In genomic region chr16:2856061-2856670, GRCh38 we compare ENCODE assay signal across 11 cellular contexts. TPM values are rescaled to one million over a fixed set of nuclear protein-coding genes. Genes with fewer than 3 reads are reported as not detected.
DNase-seq lines count a peak whose midpoint lies in the region; ATAC-seq and TF ChIP-seq lines count a peak whose summit lies in the region.
"Had no signal": no experiment of that assay in that cellular context is flagged by ENCODE, and none has a peak within 500 bp of the region (broad histone marks: within the 10 kb centered on the region; RNA-seq: fewer than 3 reads in every experiment).

No MANE protein-coding gene starts in this region.

- H3K27me3 Mint-ChIP-seq in activated T-cell treated with anti-CD3 and anti-CD28 coated beads, Interleukin-2, amount 50 U/mL, for 24 hours, result peaks cover 16% of the 10 kb centered on the region

- TF ChIP-seq CTCF in IMR-90 (conservative IDR thresholded peaks at IDR 0.05; ENCODE audit: low read depth, low read length) (no peak), mammary epithelial cell (conservative IDR thresholded peaks at IDR 0.05 in 1 of 2, IDR thresholded peaks at IDR 0.05 in 1 of 2; ENCODE audit: extremely low read depth in 1 of 2, insufficient read depth in 1 of 2, low read depth in 1 of 2, low read length in 2 of 2) (no peak)

- no peak overlapping the region for H3K18ac ChIP-seq in IMR-90 (ENCODE audit: low read depth, low read length)

- 82% methylated on average over 13 of the region's 14 CpGs; no CpG with 5 or more reads in 1 of the 2 experiments for WGBS in IMR-90 (ENCODE audit: extremely low coverage in 2 of 2, insufficient read length in 1 of 2), 2 experiments
- WGBS in mammary epithelial cell (ENCODE audit: low coverage, missing lambda C conversion rate), result 98% methylated on average over 7 of the region's 14 CpGs

- no peak overlapping the region for H3K27ac Mint-ChIP-seq in activated T-cell treated with anti-CD3 and anti-CD28 coated beads, Interleukin-2, amount 50 U/mL, for 24 hours
- H3K27ac Mint-ChIP-seq: activated CD8-positive, alpha-beta memory T cell treated with anti-CD3 and anti-CD28 coated beads, Interleukin-2, amount 10 ng/mL, durations not matched to agents 7 days and 5 days had no signal

- H3K9me1 ChIP-seq in IMR-90 (ENCODE audit: insufficient read depth, low read length), result no peaks in the 10 kb centered on the region

- H3K4me1 ChIP-seq in IMR-90 (ENCODE audit: control insufficient read depth, insufficient read depth, low read length) (0 out of 2 replicates have a peak, but pooled peaks cover 2% of the 10 kb centered on the region), mammary epithelial cell (ENCODE audit: insufficient read depth, low read length) (peaks cover 36% of the 10 kb centered on the region)

- no peak overlapping the region for H2BK120ac ChIP-seq in IMR-90 (ENCODE audit: low read depth, low read length)

- no peak overlapping the region for H4K8ac ChIP-seq in IMR-90 (ENCODE audit: low read depth in 2 of 2, low read length in 2 of 2)

- no peak overlapping the region for H2AFZ ChIP-seq in IMR-90 (replicated peaks; ENCODE audit: low read length, poor library complexity)
- no peak overlapping the region for H2AFZ ChIP-seq in mammary epithelial cell (ENCODE audit: low read depth, low read length)

- no peak overlapping the region for H2BK20ac ChIP-seq in IMR-90 (ENCODE audit: low read depth, low read length)

- no peak overlapping the region for H3K27ac ChIP-seq in IMR-90 (ENCODE audit: insufficient read depth, low read length)
- H3K27ac ChIP-seq in mammary epithelial cell (ENCODE audit: insufficient read depth, low read depth, low read length), result no peak overlapping the region
- H3K27ac ChIP-seq: heart right ventricle had no signal

- H3K36me3 ChIP-seq in IMR-90 (ENCODE audit: control insufficient read depth, insufficient read depth, low read length), result no peaks in the 10 kb centered on the region
- no peaks in the 10 kb centered on the region for H3K36me3 ChIP-seq in mammary epithelial cell (ENCODE audit: insufficient read depth, low read length)
- H3K36me3 ChIP-seq: heart right ventricle had no signal

- H3K4me2 ChIP-seq in IMR-90 (ENCODE audit: low read depth, low read length) (no peak overlapping the region), mammary epithelial cell (ENCODE audit: insufficient read depth, low read depth, low read length) (no peak overlapping the region)

- no peaks in the 10 kb centered on the region for H3K79me2 ChIP-seq in mammary epithelial cell (ENCODE audit: insufficient read depth, low read length)

- dilution Hi-C loops in IMR-90 (cut with HindIII; ENCODE audit: low sequenced_read_pairs, unreplicated experiment) (no loop called here), mammary epithelial cell (cut with HindIII; ENCODE audit: low sequenced_read_pairs) (no loop called here)

- CTCF ChIA-PET in IMR-90 (lab: Yijun Ruan, JAX) (no interaction called here), mammary epithelial cell (lab: Charles Lee; ENCODE audit: low non-redundant PET) (no interaction called here)

- peaks cover 9% of the 10 kb centered on the region for H3K9me3 Mint-ChIP-seq in activated T-cell treated with anti-CD3 and anti-CD28 coated beads, Interleukin-2, amount 50 U/mL, for 24 hours

- no peak overlapping the region for H3K56ac ChIP-seq in IMR-90 (ENCODE audit: extremely low read depth, insufficient read depth, low read length)

- ATAC-seq in IMR-90 (ENCODE audit: low read depth) (peak; percentile 60; the same call in 1 of the 2 replicates), GM19035 (IDR thresholded peaks at IDR 0.05; ENCODE audit: unreplicated experiment) (no peak)
- ATAC-seq: activated CD8-positive, alpha-beta memory T cell treated with anti-CD3 and anti-CD28 coated beads, Interleukin-2, amount 10 ng/mL, durations not matched to agents 7 days and 5 days; heart right ventricle had no signal

- TF ChIP-seq POLR2A in IMR-90 (IDR thresholded peaks at IDR 0.05; ENCODE audit: low read depth, low read length), result no peak

- H2BK15ac ChIP-seq in IMR-90 (ENCODE audit: low read depth, low read length), result no peak overlapping the region

- H4K91ac ChIP-seq in IMR-90 (ENCODE audit: insufficient read depth, low read depth, low read length), result no peak overlapping the region

- no peaks in the 10 kb centered on the region for H3K79me1 ChIP-seq in IMR-90 (ENCODE audit: low read depth in 1 of 2, low read length in 2 of 2)

- BruUV-seq in IMR-90 (replicated peaks; lab: Mats Ljungman, UMichigan) (no TSS peak), mammary epithelial cell (replicated peaks; lab: Mats Ljungman, UMichigan) (no TSS peak)

- H4K20me1 ChIP-seq in IMR-90 (ENCODE audit: insufficient read depth, low read length) (no peaks in the 10 kb centered on the region), mammary epithelial cell (ENCODE audit: insufficient read depth, low read length) (no peaks in the 10 kb centered on the region)

- peaks cover 21% of the 10 kb centered on the region for H3K27me3 ChIP-seq in IMR-90 (ENCODE audit: control insufficient read depth, insufficient read depth, low read length)
- H3K27me3 ChIP-seq in mammary epithelial cell (ENCODE audit: insufficient read depth, low read length), result no peaks in the 10 kb centered on the region

- H3K4me3 ChIP-seq in IMR-90 (ENCODE audit: insufficient read depth, low read depth, low read length), result no peak overlapping the region
- no peak overlapping the region for H3K4me3 ChIP-seq in mammary epithelial cell (replicated peaks in 1 of 3; ENCODE audit: insufficient read depth in 1 of 3, low read depth in 2 of 3, low read length in 3 of 3)
- H3K4me3 ChIP-seq: heart right ventricle had no signal

- no peak overlapping the region for H2AK9ac ChIP-seq in IMR-90 (replicated peaks; ENCODE audit: low read depth, low read length, poor library complexity)

- in situ Hi-C loops in IMR-90 (cut with MboI; ENCODE audit: low sequenced_read_pairs), result no loop called here
- in situ Hi-C loops in mammary epithelial cell (cut with MboI; ENCODE audit: low sequenced_read_pairs in 2 of 2), result no loop called here

- peaks cover 7% of the 10 kb centered on the region for H3K4me1 Mint-ChIP-seq in activated T-cell treated with anti-CD3 and anti-CD28 coated beads, Interleukin-2, amount 50 U/mL, for 24 hours (ENCODE audit: low read depth)

- POLR2A ChIA-PET in IMR-90 (lab: Charles Lee; ENCODE audit: unreplicated experiment), result no interaction called here

- peaks cover 13% of the 10 kb centered on the region for H3K9me3 ChIP-seq in IMR-90 (ENCODE audit: control insufficient read depth, insufficient read depth, low read length)
- H3K9me3 ChIP-seq in mammary epithelial cell (replicated peaks; ENCODE audit: insufficient read depth, low read length), result no peaks in the 10 kb centered on the region

- H3K14ac ChIP-seq in IMR-90 (replicated peaks; ENCODE audit: low read depth, low read length), result no peak overlapping the region

- no peak overlapping the region for H2BK5ac ChIP-seq in IMR-90 (ENCODE audit: low read depth, low read length, poor library complexity, severe bottlenecking)

- DNase-seq in activated T-cell treated with anti-CD3 and anti-CD28 coated beads, Interleukin-2, amount 50 U/mL, for 24 hours, result peak; percentile 62
- DNase-seq in activated T-cell treated with anti-CD3 and anti-CD28 coated beads for 4 hours, result no peak
- no peak for DNase-seq in IMR-90
- DNase-seq in mammary epithelial cell, result peak; percentile 25
- DNase-seq in stimulated activated CD4-positive, alpha-beta T cell treated with anti-CD3 and anti-CD28 coated beads, Interleukin-2, amount 100 ng/mL, for 48 hours, result peak; percentile 36 to 44
- DNase-seq in NOMO-1 (lab: John Stamatoyannopoulos, UW; ENCODE audit: unreplicated experiment in 2 of 2), result no peak
- no peak for DNase-seq in pons (ENCODE audit: low spot score)
- DNase-seq: activated CD8-positive, alpha-beta memory T cell treated with anti-CD3 and anti-CD28 coated beads, Interleukin-2, amount 10 ng/mL, durations not matched to agents 7 days and 5 days; heart right ventricle had no signal

- H3K4me3 Mint-ChIP-seq in activated T-cell treated with anti-CD3 and anti-CD28 coated beads, Interleukin-2, amount 50 U/mL, for 24 hours, result no peak overlapping the region
- H3K4me3 Mint-ChIP-seq: activated CD8-positive, alpha-beta memory T cell treated with anti-CD3 and anti-CD28 coated beads, Interleukin-2, amount 10 ng/mL, durations not matched to agents 7 days and 5 days had no signal

- H2AK5ac ChIP-seq in IMR-90 (ENCODE audit: low read depth, low read length), result no peak overlapping the region; the same call in 1 of the 2 replicates

- intact Hi-C loops in IMR-90 (cut with micrococcal nuclease) (no loop called here), mammary epithelial cell (cut with micrococcal nuclease) (no loop called here)

- H3K23ac ChIP-seq in IMR-90 (ENCODE audit: low read depth, low read length), result no peak overlapping the region

- no peak overlapping the region for H4K5ac ChIP-seq in IMR-90 (ENCODE audit: low read depth, low read length)

- H3K9ac ChIP-seq in IMR-90 (ENCODE audit: low read depth, low read length) (no peak overlapping the region), mammary epithelial cell (ENCODE audit: insufficient read depth, low read length) (no peak overlapping the region)

- no peak for TF ChIP-seq RAD21 in IMR-90 (IDR thresholded peaks at IDR 0.05; ENCODE audit: low read length)

- H3K36me3 Mint-ChIP-seq in activated T-cell treated with anti-CD3 and anti-CD28 coated beads, Interleukin-2, amount 50 U/mL, for 24 hours (ENCODE audit: low read depth), result no peaks in the 10 kb centered on the region

- H3K4ac ChIP-seq in IMR-90 (ENCODE audit: low read depth, low read length), result no peak overlapping the region

RNA-seq across cellular contexts. Expression of gene PRSS22, which starts 1.8 kb away (rescaled TPM):
- not detected in 2 replicates for total RNA-seq in IMR-90 (2012; rRNA removed)
- not detected in 2 replicates for polyA plus RNA-seq in IMR-90 (2012; rRNA removed)
- 0.03 and 0.42 TPM in 2 replicates for polyA plus RNA-seq in IMR-90 (2012; cell fraction: cytosol; rRNA removed)
- polyA plus RNA-seq in IMR-90 (2012; cell fraction: nucleus; rRNA removed; ENCODE audit: low replicate concordance), result 0.63 and 1.1 TPM in 2 replicates
- total RNA-seq in mammary epithelial cell, result 10 to 100 TPM in 1 of 2 donors, 1 to 10 TPM in 1; 3.1 to 12.3 TPM
- 3.6 TPM for polyA plus RNA-seq in mammary epithelial cell
- 19.5 TPM for polyA minus RNA-seq in mammary epithelial cell
- total RNA-seq: activated CD8-positive, alpha-beta memory T cell treated with anti-CD3 and anti-CD28 coated beads, Interleukin-2, amount 10 ng/mL, durations not matched to agents 7 days and 5 days; chondrocyte had no signal
- polyA plus RNA-seq: heart right ventricle had no signal

RNA-seq across cellular contexts. Expression of gene ZG16B, which starts 26.1 kb away (rescaled TPM):
- 0.28 and 0.54 TPM in 2 replicates for total RNA-seq in IMR-90 (2012; rRNA removed)
- 0.46 and 0.65 TPM in 2 replicates for polyA plus RNA-seq in IMR-90 (2012; rRNA removed)
- polyA plus RNA-seq in IMR-90 (2012; cell fraction: cytosol; rRNA removed), result 0.34 and 0.63 TPM in 2 replicates
- polyA plus RNA-seq in IMR-90 (2012; cell fraction: nucleus; rRNA removed; ENCODE audit: low replicate concordance), result 0.33 and 0.70 TPM in 2 replicates
- total RNA-seq in mammary epithelial cell, result 1 to 10 TPM in 1 of 2 donors, not detected in 1; 2.7 TPM
- polyA plus RNA-seq in mammary epithelial cell, result 0.42 TPM
- polyA minus RNA-seq in mammary epithelial cell, result not detected

RNA-seq across cellular contexts. Expression of gene FLYWCH2, which starts 26.8 kb away (rescaled TPM):
- total RNA-seq in IMR-90 (2012; rRNA removed) (42.3 and 48.9 TPM in 2 replicates), mammary epithelial cell (10 to 100 TPM; 20.2 to 38.3 TPM)
- polyA plus RNA-seq in IMR-90 (2012; rRNA removed) (66.3 and 77.2 TPM in 2 replicates), mammary epithelial cell (18.4 TPM)
- polyA plus RNA-seq in IMR-90 (2012; cell fraction: cytosol; rRNA removed), result 131 and 168 TPM in 2 replicates
- polyA plus RNA-seq in IMR-90 (2012; cell fraction: nucleus; rRNA removed; ENCODE audit: low replicate concordance), result 22.4 and 65.5 TPM in 2 replicates
- 2.3 TPM for polyA minus RNA-seq in mammary epithelial cell

RNA-seq across cellular contexts. Expression of gene PRSS21, which starts 39.1 kb away (rescaled TPM):
- total RNA-seq in IMR-90 (2012; rRNA removed) (not detected in 2 replicates), mammary epithelial cell (10 to 100 TPM in 1 of 2 donors, under 1 TPM in 1; 0.75 to 24.3 TPM)
- polyA plus RNA-seq in IMR-90 (2012; rRNA removed) (0.21 and 0.47 TPM in 2 replicates), mammary epithelial cell (3.6 TPM)
- polyA plus RNA-seq in IMR-90 (2012; cell fraction: cytosol; rRNA removed), result 0.26 and 0.41 TPM in 2 replicates
- polyA plus RNA-seq in IMR-90 (2012; cell fraction: nucleus; rRNA removed; ENCODE audit: low replicate concordance), result 0.57 and 0.59 TPM in 2 replicates
- polyA minus RNA-seq in mammary epithelial cell, result 7.3 TPM
- total RNA-seq: chondrocyte had no signal
- polyA plus RNA-seq: heart right ventricle had no signal

RNA-seq across cellular contexts. Expression of gene FLYWCH1, which starts 55.6 kb away (rescaled TPM):
- 14.3 and 16.1 TPM in 2 replicates for total RNA-seq in IMR-90 (2012; rRNA removed)
- polyA plus RNA-seq in IMR-90 (2012; rRNA removed), result 25.2 and 32.3 TPM in 2 replicates
- 38.1 and 39.5 TPM in 2 replicates for polyA plus RNA-seq in IMR-90 (2012; cell fraction: cytosol; rRNA removed)
- polyA plus RNA-seq in IMR-90 (2012; cell fraction: nucleus; rRNA removed; ENCODE audit: low replicate concordance), result 68.9 and 113 TPM in 2 replicates
- total RNA-seq in mammary epithelial cell, result 10 to 100 TPM; 53.2 to 56.1 TPM
- polyA plus RNA-seq in mammary epithelial cell, result 22.3 TPM
- 10.5 TPM for polyA minus RNA-seq in mammary epithelial cell

Comparison
In these comparisons a context has a peak if more than half of its experiments do, and no peak if none do; other contexts are left out.
1. DNase-seq: peak in activated T-cell treated with anti-CD3 and anti-CD28 coated beads, Interleukin-2, amount 50 U/mL, for 24 hours (single experiment), mammary epithelial cell (single experiment) and stimulated activated CD4-positive, alpha-beta T cell treated with anti-CD3 and anti-CD28 coated beads, Interleukin-2, amount 100 ng/mL, for 48 hours (2 of 2); none in activated T-cell treated with anti-CD3 and anti-CD28 coated beads for 4 hours (single experiment), IMR-90 (single experiment), NOMO-1 (0 of 2) and pons (single experiment).